1 cellular context compared by ENCODE assay signal in the genomic region with DNA sequence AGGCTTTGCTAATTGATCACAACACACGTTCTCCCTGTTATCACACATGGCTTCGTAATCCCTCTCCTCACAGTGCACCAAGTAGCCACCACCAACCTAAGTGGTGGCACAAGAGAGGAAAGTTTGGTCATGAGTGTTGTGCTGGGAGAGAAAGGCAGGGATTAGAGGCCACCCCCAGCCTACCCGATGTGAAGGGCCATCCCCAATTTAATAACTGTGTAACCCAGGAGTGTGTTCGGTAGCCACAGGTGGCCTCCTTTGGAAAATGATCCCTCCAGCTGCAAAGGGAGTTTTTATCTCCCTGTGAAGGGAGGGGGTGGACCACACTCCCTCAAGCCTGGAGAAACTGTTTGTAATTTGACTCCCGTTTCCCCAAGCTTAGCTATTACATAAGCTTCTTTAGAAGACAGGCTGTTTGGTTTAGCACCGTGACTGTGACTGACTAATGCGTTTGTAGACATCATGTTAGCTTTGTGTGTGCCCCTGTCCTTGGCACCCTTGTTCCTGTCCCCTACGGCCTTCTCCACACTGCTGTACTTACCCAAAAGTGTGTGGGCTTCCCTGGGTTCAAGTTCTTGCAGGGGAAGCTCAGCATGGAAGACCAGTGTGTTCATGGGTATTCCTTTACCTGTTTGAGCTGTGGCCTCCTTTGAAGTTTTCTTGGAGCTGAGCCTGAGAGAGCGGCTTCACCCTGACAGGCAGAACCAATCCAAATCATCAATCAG.
TF ChIP-seq lines count a peak whose summit lies in the region.

No MANE protein-coding gene starts in this region.

TF ChIP-seq in HepG2, 621 proteins besides CTCF, POLR2A, EP300 and RAD21 (continued from another document and continues in another):
- TF ChIP-seq, protein P1, sequence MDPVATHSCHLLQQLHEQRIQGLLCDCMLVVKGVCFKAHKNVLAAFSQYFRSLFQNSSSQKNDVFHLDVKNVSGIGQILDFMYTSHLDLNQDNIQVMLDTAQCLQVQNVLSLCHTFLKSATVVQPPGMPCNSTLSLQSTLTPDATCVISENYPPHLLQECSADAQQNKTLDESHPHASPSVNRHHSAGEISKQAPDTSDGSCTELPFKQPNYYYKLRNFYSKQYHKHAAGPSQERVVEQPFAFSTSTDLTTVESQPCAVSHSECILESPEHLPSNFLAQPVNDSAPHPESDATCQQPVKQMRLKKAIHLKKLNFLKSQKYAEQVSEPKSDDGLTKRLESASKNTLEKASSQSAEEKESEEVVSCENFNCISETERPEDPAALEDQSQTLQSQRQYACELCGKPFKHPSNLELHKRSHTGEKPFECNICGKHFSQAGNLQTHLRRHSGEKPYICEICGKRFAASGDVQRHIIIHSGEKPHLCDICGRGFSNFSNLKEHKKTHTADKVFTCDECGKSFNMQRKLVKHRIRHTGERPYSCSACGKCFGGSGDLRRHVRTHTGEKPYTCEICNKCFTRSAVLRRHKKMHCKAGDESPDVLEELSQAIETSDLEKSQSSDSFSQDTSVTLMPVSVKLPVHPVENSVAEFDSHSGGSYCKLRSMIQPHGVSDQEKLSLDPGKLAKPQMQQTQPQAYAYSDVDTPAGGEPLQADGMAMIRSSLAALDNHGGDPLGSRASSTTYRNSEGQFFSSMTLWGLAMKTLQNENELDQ (CRISPR knock-in tag; IDR thresholded peaks at IDR 0.05; ENCODE audit: borderline replicate concordance) = no peak
- TF ChIP-seq CREM (IDR thresholded peaks at IDR 0.05) (no peak), CREM (CRISPR knock-in tag; IDR thresholded peaks at IDR 0.05) (no peak), POLR2AphosphoS2 (IDR thresholded peaks at IDR 0.05; ENCODE audit: low read depth, low read length) (no peak), REPIN1 (CRISPR knock-in tag; IDR thresholded peaks at IDR 0.05; ENCODE audit: borderline replicate concordance, low read depth) (peak; percentile 23; the same call in 1 of the 2 replicates), MXI1 (IDR thresholded peaks at IDR 0.05; ENCODE audit: borderline replicate concordance, low read depth, low read length) (no peak), CBFB (CRISPR knock-in tag; IDR thresholded peaks at IDR 0.05) (no peak), GATAD1 (CRISPR knock-in tag; IDR thresholded peaks at IDR 0.05) (peak; percentile 57; the same call in 1 of the 2 replicates), ZNF335 (CRISPR knock-in tag; IDR thresholded peaks at IDR 0.05) (peak; percentile 50; the same call in 1 of the 2 replicates), KLF11 (CRISPR knock-in tag; IDR thresholded peaks at IDR 0.05) (0 out of 2 replicates have a peak, but pooled peaks have one; percentile 54), MED8 (CRISPR knock-in tag; IDR thresholded peaks at IDR 0.05; ENCODE audit: insufficient replicate concordance) (no peak), ZNF530 (CRISPR knock-in tag; IDR thresholded peaks at IDR 0.05; ENCODE audit: low read depth) (no peak), NFKB2 (CRISPR knock-in tag; IDR thresholded peaks at IDR 0.05; ENCODE audit: borderline replicate concordance) (no peak), ZFP36L1 (CRISPR knock-in tag; IDR thresholded peaks at IDR 0.05) (peak; percentile 84), NFRKB (IDR thresholded peaks at IDR 0.05) (no peak), FOSL2 (CRISPR knock-in tag; IDR thresholded peaks at IDR 0.05) (peak; percentile 90), U2AF2 (IDR thresholded peaks at IDR 0.05; ENCODE audit: low read depth, low read length) (no peak), PITX1 (CRISPR knock-in tag; IDR thresholded peaks at IDR 0.05) (peak; percentile 76), TBX2 (CRISPR knock-in tag; IDR thresholded peaks at IDR 0.05; ENCODE audit: borderline replicate concordance) (peak; percentile 95), ZIK1 (CRISPR knock-in tag; IDR thresholded peaks at IDR 0.05; ENCODE audit: borderline replicate concordance, low read depth) (no peak), FOSL1 (CRISPR knock-in tag; IDR thresholded peaks at IDR 0.05; ENCODE audit: borderline replicate concordance) (peak; percentile 56; the same call in 1 of the 2 replicates), FLYWCH1 (CRISPR knock-in tag; IDR thresholded peaks at IDR 0.05) (no peak), ZBTB1 (CRISPR knock-in tag; IDR thresholded peaks at IDR 0.05; ENCODE audit: borderline replicate concordance) (no peak), ZNF34 (CRISPR knock-in tag; IDR thresholded peaks at IDR 0.05; ENCODE audit: borderline replicate concordance) (no peak), XBP1 (CRISPR knock-in tag; IDR thresholded peaks at IDR 0.05) (no peak), ATF7 (IDR thresholded peaks at IDR 0.05) (no peak), ATF7 (CRISPR knock-in tag; IDR thresholded peaks at IDR 0.05) (peak; percentile 22; the same call in 1 of the 2 replicates), ZNF766 (CRISPR knock-in tag; IDR thresholded peaks at IDR 0.05; ENCODE audit: borderline replicate concordance) (peak; percentile 62; the same call in 1 of the 2 replicates), ZNF589 (CRISPR knock-in tag; conservative IDR thresholded peaks at IDR 0.05) (no peak), MIER3 (CRISPR knock-in tag; IDR thresholded peaks at IDR 0.05; ENCODE audit: borderline replicate concordance) (peak; percentile 83; the same call in 1 of the 2 replicates), PHB2 (IDR thresholded peaks at IDR 0.05; ENCODE audit: partially characterized antibody) (no peak), ZNF235 (CRISPR knock-in tag; IDR thresholded peaks at IDR 0.05; ENCODE audit: borderline replicate concordance) (no peak), ZFP82 (CRISPR knock-in tag; IDR thresholded peaks at IDR 0.05; ENCODE audit: borderline replicate concordance) (no peak), ZNF7 (CRISPR knock-in tag; IDR thresholded peaks at IDR 0.05) (peak; percentile 95), ZNF564 (CRISPR knock-in tag; IDR thresholded peaks at IDR 0.05) (0 out of 2 replicates have a peak, but pooled peaks have one; percentile 44), ZNF232 (CRISPR knock-in tag; IDR thresholded peaks at IDR 0.05; ENCODE audit: borderline replicate concordance) (peak; percentile 90), ZNF234 (CRISPR knock-in tag; conservative IDR thresholded peaks at IDR 0.05) (no peak), ZNF567 (CRISPR knock-in tag; IDR thresholded peaks at IDR 0.05; ENCODE audit: borderline replicate concordance) (0 out of 2 replicates have a peak, but pooled peaks have one; percentile 12), SALL2 (CRISPR knock-in tag; IDR thresholded peaks at IDR 0.05) (peak; percentile 97), NAIF1 (CRISPR knock-in tag; IDR thresholded peaks at IDR 0.05; ENCODE audit: borderline replicate concordance) (0 out of 2 replicates have a peak, but pooled peaks have one; percentile 57), ZNF563 (CRISPR knock-in tag; IDR thresholded peaks at IDR 0.05) (no peak; the same call in 1 of the 2 replicates), ZBTB8A (CRISPR knock-in tag; IDR thresholded peaks at IDR 0.05; ENCODE audit: borderline replicate concordance, low read depth) (no peak; the same call in 1 of the 2 replicates), NR2C2 (CRISPR knock-in tag; IDR thresholded peaks at IDR 0.05; ENCODE audit: borderline replicate concordance) (peak; percentile 37; the same call in 1 of the 2 replicates), ZNF724P (CRISPR knock-in tag; IDR thresholded peaks at IDR 0.05; ENCODE audit: borderline replicate concordance) (peak; percentile 79; the same call in 1 of the 2 replicates), JUN (CRISPR knock-in tag; IDR thresholded peaks at IDR 0.05) (0 out of 2 replicates have a peak, but pooled peaks have one; percentile 25), HOXA5 (CRISPR knock-in tag; IDR thresholded peaks at IDR 0.05) (no peak; the same call in 1 of the 2 replicates), ZNF569 (CRISPR knock-in tag; IDR thresholded peaks at IDR 0.05; ENCODE audit: borderline replicate concordance) (no peak), ELF1 (CRISPR knock-in tag; IDR thresholded peaks at IDR 0.05) (peak; percentile 45), CC2D1A (CRISPR knock-in tag; IDR thresholded peaks at IDR 0.05) (no peak), ZNF382 (CRISPR knock-in tag; IDR thresholded peaks at IDR 0.05; ENCODE audit: borderline replicate concordance) (no peak), SIX1 (CRISPR knock-in tag; IDR thresholded peaks at IDR 0.05; ENCODE audit: borderline replicate concordance) (peak; percentile 98), FOXJ3 (CRISPR knock-in tag; IDR thresholded peaks at IDR 0.05; ENCODE audit: borderline replicate concordance) (0 out of 2 replicates have a peak, but pooled peaks have one; percentile 42), FOXA3 (CRISPR knock-in tag; IDR thresholded peaks at IDR 0.05) (peak; percentile 86), ZMYM3 (CRISPR knock-in tag; IDR thresholded peaks at IDR 0.05) (peak; percentile 64; the same call in 1 of the 2 replicates), ZNF331 (CRISPR knock-in tag; IDR thresholded peaks at IDR 0.05) (peak; percentile 96), TAF1 (CRISPR knock-in tag; IDR thresholded peaks at IDR 0.05) (no peak), ZSCAN29 (CRISPR knock-in tag; conservative IDR thresholded peaks at IDR 0.05) (no peak), KLF16 (CRISPR knock-in tag; IDR thresholded peaks at IDR 0.05) (peak in 1 of 2 experiments; percentile 89; a peak in 2 of 4 replicates), ZNF788 (CRISPR knock-in tag; IDR thresholded peaks at IDR 0.05; ENCODE audit: borderline replicate concordance) (peak; percentile 75; the same call in 1 of the 2 replicates), ZNF652 (CRISPR knock-in tag; IDR thresholded peaks at IDR 0.05; ENCODE audit: borderline replicate concordance, low read depth) (no peak), KAT7 (CRISPR knock-in tag; IDR thresholded peaks at IDR 0.05; ENCODE audit: borderline replicate concordance) (no peak), BORCS8-MEF2B (CRISPR knock-in tag; IDR thresholded peaks at IDR 0.05) (no peak)
- TF ChIP-seq, protein P2, sequence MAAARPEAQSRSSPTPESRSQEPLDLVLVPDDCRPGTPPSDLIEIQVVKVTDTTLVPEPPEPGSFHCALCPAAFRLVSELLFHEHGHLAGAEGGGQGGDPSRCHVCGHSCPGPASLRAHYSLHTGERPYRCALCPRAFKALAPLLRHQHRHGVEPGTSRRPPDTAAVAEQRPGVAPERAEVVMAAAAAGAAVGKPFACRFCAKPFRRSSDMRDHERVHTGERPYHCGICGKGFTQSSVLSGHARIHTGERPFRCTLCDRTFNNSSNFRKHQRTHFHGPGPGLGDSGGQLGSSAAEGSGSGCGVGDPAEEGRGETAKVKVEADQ (CRISPR knock-in tag; IDR thresholded peaks at IDR 0.05; ENCODE audit: borderline replicate concordance) = 0 out of 2 replicates have a peak, but pooled peaks have one; percentile 51
- TF ChIP-seq, protein P3, sequence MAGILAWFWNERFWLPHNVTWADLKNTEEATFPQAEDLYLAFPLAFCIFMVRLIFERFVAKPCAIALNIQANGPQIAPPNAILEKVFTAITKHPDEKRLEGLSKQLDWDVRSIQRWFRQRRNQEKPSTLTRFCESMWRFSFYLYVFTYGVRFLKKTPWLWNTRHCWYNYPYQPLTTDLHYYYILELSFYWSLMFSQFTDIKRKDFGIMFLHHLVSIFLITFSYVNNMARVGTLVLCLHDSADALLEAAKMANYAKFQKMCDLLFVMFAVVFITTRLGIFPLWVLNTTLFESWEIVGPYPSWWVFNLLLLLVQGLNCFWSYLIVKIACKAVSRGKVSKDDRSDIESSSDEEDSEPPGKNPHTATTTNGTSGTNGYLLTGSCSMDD (CRISPR knock-in tag; IDR thresholded peaks at IDR 0.05) = no peak
- TF ChIP-seq, protein P4, sequence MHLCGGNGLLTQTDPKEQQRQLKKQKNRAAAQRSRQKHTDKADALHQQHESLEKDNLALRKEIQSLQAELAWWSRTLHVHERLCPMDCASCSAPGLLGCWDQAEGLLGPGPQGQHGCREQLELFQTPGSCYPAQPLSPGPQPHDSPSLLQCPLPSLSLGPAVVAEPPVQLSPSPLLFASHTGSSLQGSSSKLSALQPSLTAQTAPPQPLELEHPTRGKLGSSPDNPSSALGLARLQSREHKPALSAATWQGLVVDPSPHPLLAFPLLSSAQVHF (CRISPR knock-in tag; IDR thresholded peaks at IDR 0.05) = no peak
- TF ChIP-seq, protein P5, sequence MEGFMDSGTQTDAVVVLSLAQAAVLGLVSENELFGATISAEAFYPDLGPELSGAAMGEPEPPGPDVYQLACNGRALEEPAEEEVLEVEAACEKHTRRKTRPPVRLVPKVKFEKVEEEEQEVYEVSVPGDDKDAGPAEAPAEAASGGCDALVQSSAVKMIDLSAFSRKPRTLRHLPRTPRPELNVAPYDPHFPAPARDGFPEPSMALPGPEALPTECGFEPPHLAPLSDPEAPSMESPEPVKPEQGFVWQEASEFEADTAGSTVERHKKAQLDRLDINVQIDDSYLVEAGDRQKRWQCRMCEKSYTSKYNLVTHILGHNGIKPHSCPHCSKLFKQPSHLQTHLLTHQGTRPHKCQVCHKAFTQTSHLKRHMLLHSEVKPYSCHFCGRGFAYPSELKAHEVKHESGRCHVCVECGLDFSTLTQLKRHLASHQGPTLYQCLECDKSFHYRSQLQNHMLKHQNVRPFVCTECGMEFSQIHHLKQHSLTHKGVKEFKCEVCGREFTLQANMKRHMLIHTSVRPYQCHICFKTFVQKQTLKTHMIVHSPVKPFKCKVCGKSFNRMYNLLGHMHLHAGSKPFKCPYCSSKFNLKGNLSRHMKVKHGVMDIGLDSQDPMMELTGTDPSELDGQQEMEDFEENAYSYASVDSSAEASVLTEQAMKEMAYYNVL (CRISPR knock-in tag; IDR thresholded peaks at IDR 0.05; ENCODE audit: borderline replicate concordance) = peak; percentile 74; the same call in 1 of the 2 replicates
- TF ChIP-seq, protein P6, sequence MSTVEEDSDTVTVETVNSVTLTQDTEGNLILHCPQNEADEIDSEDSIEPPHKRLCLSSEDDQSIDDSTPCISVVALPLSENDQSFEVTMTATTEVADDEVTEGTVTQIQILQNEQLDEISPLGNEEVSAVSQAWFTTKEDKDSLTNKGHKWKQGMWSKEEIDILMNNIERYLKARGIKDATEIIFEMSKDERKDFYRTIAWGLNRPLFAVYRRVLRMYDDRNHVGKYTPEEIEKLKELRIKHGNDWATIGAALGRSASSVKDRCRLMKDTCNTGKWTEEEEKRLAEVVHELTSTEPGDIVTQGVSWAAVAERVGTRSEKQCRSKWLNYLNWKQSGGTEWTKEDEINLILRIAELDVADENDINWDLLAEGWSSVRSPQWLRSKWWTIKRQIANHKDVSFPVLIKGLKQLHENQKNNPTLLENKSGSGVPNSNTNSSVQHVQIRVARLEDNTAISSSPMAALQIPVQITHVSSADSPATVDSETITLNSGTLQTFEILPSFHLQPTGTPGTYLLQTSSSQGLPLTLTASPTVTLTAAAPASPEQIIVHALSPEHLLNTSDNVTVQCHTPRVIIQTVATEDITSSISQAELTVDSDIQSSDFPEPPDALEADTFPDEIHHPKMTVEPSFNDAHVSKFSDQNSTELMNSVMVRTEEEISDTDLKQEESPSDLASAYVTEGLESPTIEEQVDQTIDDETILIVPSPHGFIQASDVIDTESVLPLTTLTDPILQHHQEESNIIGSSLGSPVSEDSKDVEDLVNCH (CRISPR knock-in tag; IDR thresholded peaks at IDR 0.05) = no peak
- TF ChIP-seq, protein P7, sequence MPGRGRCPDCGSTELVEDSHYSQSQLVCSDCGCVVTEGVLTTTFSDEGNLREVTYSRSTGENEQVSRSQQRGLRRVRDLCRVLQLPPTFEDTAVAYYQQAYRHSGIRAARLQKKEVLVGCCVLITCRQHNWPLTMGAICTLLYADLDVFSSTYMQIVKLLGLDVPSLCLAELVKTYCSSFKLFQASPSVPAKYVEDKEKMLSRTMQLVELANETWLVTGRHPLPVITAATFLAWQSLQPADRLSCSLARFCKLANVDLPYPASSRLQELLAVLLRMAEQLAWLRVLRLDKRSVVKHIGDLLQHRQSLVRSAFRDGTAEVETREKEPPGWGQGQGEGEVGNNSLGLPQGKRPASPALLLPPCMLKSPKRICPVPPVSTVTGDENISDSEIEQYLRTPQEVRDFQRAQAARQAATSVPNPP (CRISPR knock-in tag; IDR thresholded peaks at IDR 0.05) = no peak
